8 cellular contexts compared by ENCODE assay signal in the genomic region with DNA sequence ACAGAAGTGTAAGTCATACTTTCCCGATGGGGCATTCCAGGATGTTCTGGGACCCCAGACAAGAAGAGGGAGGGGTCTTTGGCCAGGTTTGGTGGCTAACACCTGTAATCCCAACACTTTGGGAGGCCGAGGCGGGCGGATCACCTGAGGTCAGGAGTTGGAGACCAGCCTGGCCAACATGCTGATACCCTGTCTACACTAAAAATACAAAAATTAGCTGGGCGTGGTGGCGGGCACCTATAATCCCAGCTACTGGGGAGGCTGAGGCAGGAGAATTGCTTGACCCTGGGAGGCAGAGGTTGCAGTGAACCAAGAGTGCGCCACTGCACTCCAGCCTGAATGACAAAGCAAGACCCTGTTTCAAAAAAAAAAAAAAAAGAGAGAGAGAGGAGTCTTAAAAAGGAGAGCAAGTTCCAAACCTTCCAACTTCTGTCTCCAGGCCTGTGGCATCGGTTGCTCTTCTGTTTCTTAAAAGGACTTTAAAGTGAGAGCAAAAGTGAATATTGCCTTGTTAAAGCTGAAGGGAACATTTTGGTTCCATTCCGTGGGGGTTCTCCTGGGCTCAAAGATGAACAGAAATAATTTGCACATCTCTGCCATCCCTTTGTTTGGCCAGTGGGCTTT.
DNase-seq lines count a peak whose midpoint lies in the region; ATAC-seq and TF ChIP-seq lines count a peak whose summit lies in the region.
"Not testable (repeated sequence)": the region's sequence is repeated elsewhere in the genome, so short reads cannot be mapped to it uniquely, and the experiment has no call there.

No MANE protein-coding gene starts in this region.

- not testable (repeated sequence) for H3K9ac ChIP-seq in mucosa of rectum (ENCODE audit: low read depth in 1 of 2, low read length in 2 of 2)

- H3K4me1 Mint-ChIP-seq in activated naive CD4-positive, alpha-beta T cell treated with anti-CD3 and anti-CD28 coated beads, Interleukin-2, amount 10 ng/mL, durations not matched to agents 7 days and 5 days = peaks cover 15% of the 10 kb centered on the region
- H3K4me1 Mint-ChIP-seq in chondrocyte (ENCODE audit: low read depth) = peaks cover 70% of the 10 kb centered on the region

- 48 to 60% methylated on average over 1 to 5 of the region's 9 CpGs for WGBS in gastroesophageal sphincter (ENCODE audit: low coverage in 1 of 2), 2 donors
- 72 to 75% (median 74%) methylated on average over 9 of the region's 9 CpGs for WGBS in psoas muscle, 3 donors

- not testable (repeated sequence) for H3K9me3 Mint-ChIP-seq in activated naive CD4-positive, alpha-beta T cell treated with anti-CD3 and anti-CD28 coated beads, Interleukin-2, amount 10 ng/mL, durations not matched to agents 7 days and 5 days; chondrocyte (ENCODE audit: low read depth)

- peak; percentile 7 for ATAC-seq in gastroesophageal sphincter
- ATAC-seq in psoas muscle = not testable (repeated sequence)

- DNase-seq in AG04450 (ENCODE audit: low read depth, low spot score); SJCRH30; chondrocyte (ENCODE audit: low spot score): not testable (repeated sequence)
- peak; percentile 41 for DNase-seq in activated naive CD4-positive, alpha-beta T cell treated with anti-CD3 and anti-CD28 coated beads, Interleukin-2, amount 10 ng/mL, durations not matched to agents 7 days and 5 days
- peak in 1 of 2 donors; percentile 23 for DNase-seq in psoas muscle

- TF ChIP-seq POLR2A in gastroesophageal sphincter (IDR thresholded peaks at IDR 0.05) = not testable (repeated sequence)

- H3K9me3 ChIP-seq in AG04450 (ENCODE audit: control insufficient read depth, insufficient read depth, low read length); SJCRH30 (replicated peaks); gastroesophageal sphincter; mucosa of rectum (ENCODE audit: control insufficient read depth in 2 of 2, low read length in 2 of 2); psoas muscle: not testable (repeated sequence)

- H3K27me3 ChIP-seq in AG04450 (ENCODE audit: control insufficient read depth, insufficient read depth, low read length); SJCRH30; gastroesophageal sphincter; mucosa of rectum (ENCODE audit: control insufficient read depth in 2 of 2, insufficient read depth in 2 of 2, low read length in 2 of 2); psoas muscle (ENCODE audit: insufficient read depth in 3 of 3, low read length in 2 of 3): not testable (repeated sequence)

- TF ChIP-seq CTCF in AG04450 (IDR thresholded peaks at IDR 0.05; ENCODE audit: low read depth, low read length); chondrocyte (IDR thresholded peaks at IDR 0.05); gastroesophageal sphincter (IDR thresholded peaks at IDR 0.05); psoas muscle (IDR thresholded peaks at IDR 0.05): not testable (repeated sequence)

- CTCF ChIA-PET in AG04450 (lab: Charles Lee) = interaction anchor here (1.3 to 2.5 kb wide), 3 partner anchors 52 to 183 kb away, joined by 3 to 10 read pairs (median 6); no protein-coding TSS in a partner anchor
- CTCF ChIA-PET in activated naive CD4-positive, alpha-beta T cell treated with anti-CD3 and anti-CD28 coated beads, Interleukin-2, amount 10 ng/mL, durations not matched to agents 7 days and 5 days (lab: Charles Lee) = interaction anchor here (0.6 to 2.5 kb wide), 6 partner anchors 20 to 183 kb away, joined by 4 to 11 read pairs (median 4); no protein-coding TSS in a partner anchor

- not testable (repeated sequence) for H3K36me3 ChIP-seq in SJCRH30; gastroesophageal sphincter; psoas muscle (ENCODE audit: insufficient read depth in 1 of 2, low read depth in 1 of 2)
- H3K36me3 ChIP-seq in mucosa of rectum (ENCODE audit: control insufficient read depth in 2 of 2, insufficient read depth in 2 of 2, low read length in 2 of 2) = peaks cover 30 to 41% of the 10 kb centered on the region in 2 donors

- H3K27me3 Mint-ChIP-seq in activated naive CD4-positive, alpha-beta T cell treated with anti-CD3 and anti-CD28 coated beads, Interleukin-2, amount 10 ng/mL, durations not matched to agents 7 days and 5 days; chondrocyte (ENCODE audit: low read depth): not testable (repeated sequence)

- H3K4me3 ChIP-seq in AG04450 (ENCODE audit: low read depth, low read length); mucosa of rectum (ENCODE audit: low read length in 2 of 2): not testable (repeated sequence)
- H3K4me3 ChIP-seq in SJCRH30 = peak overlapping the region; percentile 11
- peak overlapping the region in 1 of 2 donors; percentile 34 for H3K4me3 ChIP-seq in gastroesophageal sphincter
- H3K4me3 ChIP-seq in psoas muscle = peak overlapping the region; percentile 27

- H3K27ac ChIP-seq in AG04450 (ENCODE audit: low read depth, low read length) (peak overlapping the region; percentile 99), SJCRH30 (peak overlapping the region; percentile 64), gastroesophageal sphincter (peak overlapping the region; percentile 94 to 96 (median 96)), mucosa of rectum (ENCODE audit: low read depth in 2 of 2, low read length in 2 of 2) (peak overlapping the region; percentile 66 to 74), psoas muscle (peak overlapping the region; percentile 97), temporal lobe (ENCODE audit: low read depth, low read length) (peak overlapping the region; percentile 30)

- H3K4me3 Mint-ChIP-seq in activated naive CD4-positive, alpha-beta T cell treated with anti-CD3 and anti-CD28 coated beads, Interleukin-2, amount 10 ng/mL, durations not matched to agents 7 days and 5 days = peak overlapping the region; percentile 44
- not testable (repeated sequence) for H3K4me3 Mint-ChIP-seq in chondrocyte (ENCODE audit: unreplicated experiment)

- H3K4me1 ChIP-seq in SJCRH30 (peaks cover 31% of the 10 kb centered on the region), gastroesophageal sphincter (peaks cover 6 to 74% (median 37%) of the 10 kb centered on the region in 3 donors), psoas muscle (peaks cover 65% of the 10 kb centered on the region)
- H3K4me1 ChIP-seq in mucosa of rectum (ENCODE audit: control insufficient read depth in 2 of 2, insufficient read depth in 2 of 2, low read length in 2 of 2) = not testable (repeated sequence)

- POLR2A ChIA-PET in AG04450 (lab: Yijun Ruan, JAX) = interaction anchor here (0.6 to 2.0 kb wide), 9 partner anchors 9 to 133 kb away, joined by 3 to 15 read pairs (median 3); partner anchors contain the start of gene DUSP1

- H3K27ac Mint-ChIP-seq in activated naive CD4-positive, alpha-beta T cell treated with anti-CD3 and anti-CD28 coated beads, Interleukin-2, amount 10 ng/mL, durations not matched to agents 7 days and 5 days = peak overlapping the region; percentile 84
- peak overlapping the region; percentile 98 for H3K27ac Mint-ChIP-seq in chondrocyte (ENCODE audit: unreplicated experiment)

- intact Hi-C loops in psoas muscle (cut with DNase I) = not testable (repeated sequence)

- not testable (repeated sequence) for TF ChIP-seq EP300 in gastroesophageal sphincter (IDR thresholded peaks at IDR 0.05)

- not testable (repeated sequence) for H3K36me3 Mint-ChIP-seq in activated naive CD4-positive, alpha-beta T cell treated with anti-CD3 and anti-CD28 coated beads, Interleukin-2, amount 10 ng/mL, durations not matched to agents 7 days and 5 days; chondrocyte (ENCODE audit: low read depth)

Comparison
In these comparisons a context has a peak if more than half of its experiments do, and no peak if none do; other contexts are left out.
1. H3K27ac ChIP-seq: peak in every context shown above with its lines; median percentile 99 in AG04450; 97 in psoas muscle; 96 in gastroesophageal sphincter; 70 in mucosa of rectum; 64 in SJCRH30; 30 in temporal lobe.